ENCODE assay signal across 25 cellular contexts in the genomic region with DNA sequence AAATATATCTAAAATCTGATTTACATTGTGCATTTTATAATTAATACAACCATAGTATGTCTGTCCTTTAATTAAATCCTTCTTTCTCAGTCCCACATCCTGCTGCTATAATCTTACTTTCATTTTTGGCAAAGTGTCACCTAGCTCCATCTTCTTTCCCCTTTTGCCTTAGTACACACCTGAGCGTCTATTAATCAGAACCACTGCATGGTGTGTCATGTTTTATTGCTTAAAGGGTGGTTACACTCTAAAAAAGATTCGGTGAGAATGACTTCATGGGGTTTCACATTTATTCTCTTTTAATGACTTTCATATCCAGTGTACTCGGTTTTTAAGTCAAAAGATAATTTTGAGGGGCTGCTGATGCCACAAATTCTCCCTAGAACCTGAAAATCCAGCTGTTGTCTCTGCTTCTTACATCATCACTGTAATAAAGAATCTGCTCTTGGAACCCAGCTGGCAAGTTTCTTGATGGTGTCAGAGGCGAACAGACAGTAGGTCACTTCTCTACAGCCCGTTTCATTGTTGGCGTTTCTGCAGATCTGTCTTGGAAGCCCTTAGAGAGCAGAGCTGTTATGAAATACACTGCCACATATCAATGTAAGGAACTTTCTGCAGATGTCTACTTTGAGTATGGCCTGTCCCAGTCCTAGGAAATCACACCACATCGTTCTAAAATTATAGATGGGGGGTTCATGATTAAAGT.
A peak's percentile ranks its signal among the peaks of the same experiment; 100 is the strongest.
DNase-seq lines count a peak whose midpoint lies in the region; ATAC-seq and TF ChIP-seq lines count a peak whose summit lies in the region.
"Had no signal": no experiment of that assay in that cellular context is flagged by ENCODE, and none has a peak within 500 bp of the region (broad histone marks: within the 10 kb centered on the region; RNA-seq: fewer than 3 reads in every experiment).

No MANE protein-coding gene starts in this region.

- no peak overlapping the region for H3K9ac ChIP-seq in smooth muscle cell (ENCODE audit: low read depth)

- no peaks in the 10 kb centered on the region for H3K9me3 ChIP-seq in smooth muscle cell (replicated peaks; ENCODE audit: low read depth)
- H3K9me3 ChIP-seq in adrenal gland (replicated peaks in 1 of 3): no peaks in the 10 kb centered on the region
- H3K9me3 ChIP-seq: ovary, right lobe of liver, tibial nerve had no signal

- H3K27me3 Mint-ChIP-seq in activated naive CD4-positive, alpha-beta T cell treated with anti-CD3 and anti-CD28 coated beads, Interleukin-2, amount 10 ng/mL, durations not matched to agents 7 days and 5 days: no peaks in the 10 kb centered on the region
- H3K27me3 Mint-ChIP-seq: activated B cell treated with CpG ODN at 0.5 μM for 24 hours; activated naive CD8-positive, alpha-beta T cell treated with anti-CD3 and anti-CD28 coated beads, Interleukin-2, amount 50 U/mL, for 24 hours; CD4-positive, CD25-positive, alpha-beta regulatory T cell; naive thymus-derived CD8-positive, alpha-beta T cell; stimulated activated naive B cell treated with anti-CD40 and anti-IgM and Interleukin-4, amounts not matched to agents 10 μg/mL and 1 μg/mL and 100 μg/mL, for 72 hours had no signal

- intact Hi-C loops in left cardiac atrium (cut with DNase I) (no loop called here), adrenal gland (cut with DNase I) (no loop called here)

- CTCF ChIA-PET in activated naive CD4-positive, alpha-beta T cell treated with anti-CD3 and anti-CD28 coated beads, Interleukin-2, amount 10 ng/mL, durations not matched to agents 7 days and 5 days (lab: Charles Lee): no interaction called here

- H3K27me3 ChIP-seq in smooth muscle cell (ENCODE audit: low read depth) (no peaks in the 10 kb centered on the region), adrenal gland (no peaks in the 10 kb centered on the region)
- H3K27me3 ChIP-seq: ovary, right lobe of liver, tibial nerve had no signal

- no peak for TF ChIP-seq CTCF in smooth muscle cell (IDR thresholded peaks at IDR 0.05; ENCODE audit: borderline replicate concordance, insufficient read depth, poor library complexity, severe bottlenecking)
- no peak for TF ChIP-seq CTCF in adrenal gland (IDR thresholded peaks at IDR 0.05)
- TF ChIP-seq CTCF in GM13977 (IDR thresholded peaks at IDR 0.05; ENCODE audit: extremely low read depth, insufficient read depth, missing control alignments): no peak

- H3K27ac ChIP-seq in smooth muscle cell (ENCODE audit: low read depth): peak overlapping the region; percentile 47
- peak overlapping the region in 1 of 5 donors; percentile 3 for H3K27ac ChIP-seq in adrenal gland
- H3K27ac ChIP-seq: ovary, right lobe of liver, tibial nerve had no signal

- no peak overlapping the region for H2AFZ ChIP-seq in smooth muscle cell (ENCODE audit: low read depth)

- H3K4me1 Mint-ChIP-seq in activated naive CD4-positive, alpha-beta T cell treated with anti-CD3 and anti-CD28 coated beads, Interleukin-2, amount 10 ng/mL, durations not matched to agents 7 days and 5 days: peaks cover 22% of the 10 kb centered on the region

- H3K36me3 ChIP-seq in smooth muscle cell (ENCODE audit: low read depth): no peaks in the 10 kb centered on the region
- peaks cover 0 to 5% of the 10 kb centered on the region in 2 donors for H3K36me3 ChIP-seq in adrenal gland (replicated peaks in 1 of 2)
- H3K36me3 ChIP-seq: ovary had no signal

- WGBS in smooth muscle cell (ENCODE audit: low lambda C conversion rate): 81% methylated on average over 7 of the region's 7 CpGs
- WGBS in adrenal gland, 4 donors: 86 to 90% (median 89%) methylated on average over 7 of the region's 7 CpGs

- peaks cover 0 to 4% of the 10 kb centered on the region in 2 donors for H3K36me3 Mint-ChIP-seq in activated naive CD4-positive, alpha-beta T cell treated with anti-CD3 and anti-CD28 coated beads, Interleukin-2, amount 50 U/mL, for 72 hours
- peaks cover 3% of the 10 kb centered on the region for H3K36me3 Mint-ChIP-seq in activated naive CD4-positive, alpha-beta T cell treated with anti-CD3 and anti-CD28 coated beads, Interleukin-2, amount 10 ng/mL, durations not matched to agents 7 days and 5 days

- ATAC-seq in activated naive CD4-positive, alpha-beta T cell treated with anti-CD3 and anti-CD28 coated beads, Interleukin-2, amount 50 U/mL, for 72 hours: peak; percentile 49 to 68
- peak; percentile 68 to 69 for ATAC-seq in left cardiac atrium
- ATAC-seq: activated naive CD8-positive, alpha-beta T cell treated with anti-CD3 and anti-CD28 coated beads, Interleukin-2, amount 50 U/mL, for 24 hours; naive thymus-derived CD8-positive, alpha-beta T cell; SK-N-SH treated with all-trans-retinoic acid at 6 μM for 48 hours; stimulated activated naive B cell treated with anti-CD40 and anti-IgM and Interleukin-4, amounts not matched to agents 10 μg/mL and 1 μg/mL and 100 μg/mL, for 72 hours had no signal

- H3K27ac Mint-ChIP-seq in activated naive CD4-positive, alpha-beta T cell treated with anti-CD3 and anti-CD28 coated beads, Interleukin-2, amount 50 U/mL, for 72 hours: peak overlapping the region; percentile 10 to 46
- H3K27ac Mint-ChIP-seq in activated naive CD4-positive, alpha-beta T cell treated with anti-CD3 and anti-CD28 coated beads, Interleukin-2, amount 10 ng/mL, durations not matched to agents 7 days and 5 days: no peak overlapping the region
- H3K27ac Mint-ChIP-seq: activated B cell treated with CpG ODN at 0.5 μM for 24 hours; activated naive CD8-positive, alpha-beta T cell treated with anti-CD3 and anti-CD28 coated beads, Interleukin-2, amount 50 U/mL, for 24 hours; activated T-helper 2 cell treated with anti-CD3 and anti-CD28 coated beads, Interferon-gamma antibody, Interleukin-2, Interleukin-4, amounts not matched to agents 10 μg/mL and 5 μg/mL and 100 μg/mL, durations not matched to agents 14 hours and 24 hours and 36 hours; stimulated activated naive B cell treated with anti-CD40 and anti-IgM and Interleukin-4, amounts not matched to agents 10 μg/mL and 1 μg/mL and 100 μg/mL, for 72 hours had no signal

- H3K9me3 Mint-ChIP-seq in activated naive CD4-positive, alpha-beta T cell treated with anti-CD3 and anti-CD28 coated beads, Interleukin-2, amount 50 U/mL, for 72 hours: peaks cover 0 to 4% of the 10 kb centered on the region in 2 donors
- no peaks in the 10 kb centered on the region for H3K9me3 Mint-ChIP-seq in activated naive CD4-positive, alpha-beta T cell treated with anti-CD3 and anti-CD28 coated beads, Interleukin-2, amount 10 ng/mL, durations not matched to agents 7 days and 5 days
- H3K9me3 Mint-ChIP-seq: activated B cell treated with CpG ODN at 0.5 μM for 24 hours; activated naive CD8-positive, alpha-beta T cell treated with anti-CD3 and anti-CD28 coated beads, Interleukin-2, amount 50 U/mL, for 24 hours; activated T-helper 2 cell treated with anti-CD3 and anti-CD28 coated beads, Interferon-gamma antibody, Interleukin-2, Interleukin-4, amounts not matched to agents 10 μg/mL and 5 μg/mL and 100 μg/mL, durations not matched to agents 14 hours and 24 hours and 36 hours; naive thymus-derived CD8-positive, alpha-beta T cell; stimulated activated naive B cell treated with anti-CD40 and anti-IgM and Interleukin-4, amounts not matched to agents 10 μg/mL and 1 μg/mL and 100 μg/mL, for 72 hours had no signal

- in situ Hi-C loops in GM13977 (cut with MboI; ENCODE audit: low pct_unique_long_range_greater_than_20kb, low sequenced_read_pairs, unreplicated experiment): no loop called here

- no peak for TF ChIP-seq POLR2A in adrenal gland (IDR thresholded peaks at IDR 0.05)

- H3K4me1 ChIP-seq in smooth muscle cell (ENCODE audit: low read depth) (no peaks in the 10 kb centered on the region), adrenal gland (replicated peaks in 1 of 2) (peaks cover 0 to 41% of the 10 kb centered on the region in 2 donors)
- H3K4me1 ChIP-seq: right lobe of liver had no signal

- H3F3A ChIP-seq in smooth muscle cell (ENCODE audit: low read depth): no peaks in the 10 kb centered on the region

- no peak for DNase-seq in activated naive CD4-positive, alpha-beta T cell treated with anti-CD3 and anti-CD28 coated beads, Interleukin-2, amount 50 U/mL, for 72 hours (ENCODE audit: low spot score in 2 of 2)
- DNase-seq in activated naive CD4-positive, alpha-beta T cell treated with anti-CD3 and anti-CD28 coated beads, Interleukin-2, amount 10 ng/mL, durations not matched to agents 7 days and 5 days: no peak
- peak; percentile 67 for DNase-seq in NCI-H69 (lab: John Stamatoyannopoulos, UW)
- DNase-seq in left cardiac atrium: peak; percentile 33
- no peak for DNase-seq in smooth muscle cell (lab: John Stamatoyannopoulos, UW; ENCODE audit: unreplicated experiment)
- DNase-seq in DMS 273 (lab: John Stamatoyannopoulos, UW; ENCODE audit: unreplicated experiment): no peak
- no peak for DNase-seq in adrenal gland
- no peak for DNase-seq in GM13977 (ENCODE audit: low spot score)
- DNase-seq: activated B cell treated with CpG ODN at 0.5 μM for 24 hours; activated CD8-positive, alpha-beta memory T cell treated with anti-CD3 and anti-CD28 coated beads for 24 hours; activated naive CD8-positive, alpha-beta T cell treated with anti-CD3 and anti-CD28 coated beads, Interleukin-2, amount 50 U/mL, for 24 hours; cortex of kidney; KBM-7; kidney; naive thymus-derived CD8-positive, alpha-beta T cell; NCI-H1694; NCI-H345; ovary; right lobe of liver; stimulated activated naive B cell treated with anti-CD40 and anti-IgM and Interleukin-4, amounts not matched to agents 10 μg/mL and 1 μg/mL and 100 μg/mL, for 72 hours; T-helper 9 cell had no signal

- H3K79me2 ChIP-seq in smooth muscle cell (ENCODE audit: low read depth): no peaks in the 10 kb centered on the region

- no peaks in the 10 kb centered on the region for H4K20me1 ChIP-seq in smooth muscle cell (ENCODE audit: low read depth)

- no peak overlapping the region for H3K4me2 ChIP-seq in smooth muscle cell

- no peak overlapping the region for H3K4me3 Mint-ChIP-seq in activated naive CD4-positive, alpha-beta T cell treated with anti-CD3 and anti-CD28 coated beads, Interleukin-2, amount 10 ng/mL, durations not matched to agents 7 days and 5 days
- H3K4me3 Mint-ChIP-seq: activated B cell treated with CpG ODN at 0.5 μM for 24 hours; activated naive CD8-positive, alpha-beta T cell treated with anti-CD3 and anti-CD28 coated beads, Interleukin-2, amount 50 U/mL, for 24 hours; CD4-positive, CD25-positive, alpha-beta regulatory T cell; naive thymus-derived CD8-positive, alpha-beta T cell; stimulated activated naive B cell treated with anti-CD40 and anti-IgM and Interleukin-4, amounts not matched to agents 10 μg/mL and 1 μg/mL and 100 μg/mL, for 72 hours had no signal

- H3K4me3 ChIP-seq in smooth muscle cell: no peak overlapping the region
- H3K4me3 ChIP-seq in adrenal gland: no peak overlapping the region
- H3K4me3 ChIP-seq: ovary, right lobe of liver, tibial nerve had no signal

Comparison
In these comparisons a context has a peak if more than half of its experiments do, and no peak if none do; other contexts are left out.
1. DNase-seq: peak in NCI-H69 (single experiment) and left cardiac atrium (single experiment); none in activated naive CD4-positive, alpha-beta T cell treated with anti-CD3 and anti-CD28 coated beads, Interleukin-2, amount 50 U/mL, for 72 hours (0 of 2), activated naive CD4-positive, alpha-beta T cell treated with anti-CD3 and anti-CD28 coated beads, Interleukin-2, amount 10 ng/mL, durations not matched to agents 7 days and 5 days (single experiment), smooth muscle cell (single experiment), DMS 273 (single experiment), adrenal gland (0 of 7) and GM13977 (single experiment).